ENCODE assay signal across 8 cellular contexts in genomic region chr6:2860706-2861059, GRCh38. TPM values are rescaled to one million over a fixed set of nuclear protein-coding genes. Genes with fewer than 3 reads are reported as not detected.
A peak's percentile ranks its signal among the peaks of the same experiment; 100 is the strongest.
DNase-seq lines count a peak whose midpoint lies in the region; ATAC-seq and TF ChIP-seq lines count a peak whose summit lies in the region.
"Not testable (repeated sequence)": the region's sequence is repeated elsewhere in the genome, so short reads cannot be mapped to it uniquely, and the experiment has no call there.

No MANE protein-coding gene starts in this region.

- H4K20me1 ChIP-seq in KMS-11 (ENCODE audit: insufficient read depth) = not testable (repeated sequence)

- 0 out of 2 replicates have a peak overlapping the region, but pooled peaks have one; percentile 29 for H3K4me2 ChIP-seq in KMS-11

- H3K27me3 Mint-ChIP-seq in CD14-positive monocyte (ENCODE audit: low read depth in 3 of 3); T-helper 17 cell; activated CD8-positive, alpha-beta T cell treated with anti-CD3 and anti-CD28 coated beads, Interleukin-2, amount 10 ng/mL, durations not matched to agents 7 days and 5 days (ENCODE audit: low read depth); activated naive CD4-positive, alpha-beta T cell treated with anti-CD3 and anti-CD28 coated beads, Interleukin-2, amount 10 ng/mL, durations not matched to agents 7 days and 5 days; central memory CD8-positive, alpha-beta T cell; natural killer cell (ENCODE audit: low read depth in 2 of 2); stimulated activated naive CD8-positive, alpha-beta T cell treated with anti-CD3 and anti-CD28 coated beads, Interleukin-15, Interleukin-2, amounts not matched to agents 100 ng/mL and 50 ng/mL, for 24 hours: not testable (repeated sequence)

- not testable (repeated sequence) for H3K27me3 ChIP-seq in KMS-11 (ENCODE audit: insufficient read depth, low read depth)

- not testable (repeated sequence) for DNase-seq in CD14-positive monocyte (ENCODE audit: low spot score); T-helper 17 cell; activated CD8-positive, alpha-beta T cell treated with anti-CD3 and anti-CD28 coated beads, Interleukin-2, amount 10 ng/mL, durations not matched to agents 7 days and 5 days; activated naive CD4-positive, alpha-beta T cell treated with anti-CD3 and anti-CD28 coated beads, Interleukin-2, amount 10 ng/mL, durations not matched to agents 7 days and 5 days; central memory CD8-positive, alpha-beta T cell (ENCODE audit: low spot score in 2 of 2); natural killer cell

- peak overlapping the region; percentile 55 for H3K27ac ChIP-seq in KMS-11

- H3K9ac ChIP-seq in KMS-11 = not testable (repeated sequence)

- H3K36me3 ChIP-seq in KMS-11 (ENCODE audit: insufficient read depth) = not testable (repeated sequence)

- H3K36me3 Mint-ChIP-seq in CD14-positive monocyte; T-helper 17 cell (ENCODE audit: low read depth); natural killer cell; stimulated activated naive CD8-positive, alpha-beta T cell treated with anti-CD3 and anti-CD28 coated beads, Interleukin-15, Interleukin-2, amounts not matched to agents 100 ng/mL and 50 ng/mL, for 24 hours (ENCODE audit: low read depth): not testable (repeated sequence)
- H3K36me3 Mint-ChIP-seq in activated CD8-positive, alpha-beta T cell treated with anti-CD3 and anti-CD28 coated beads, Interleukin-2, amount 10 ng/mL, durations not matched to agents 7 days and 5 days (ENCODE audit: low read depth) = peaks cover 25% of the 10 kb centered on the region
- H3K36me3 Mint-ChIP-seq in activated naive CD4-positive, alpha-beta T cell treated with anti-CD3 and anti-CD28 coated beads, Interleukin-2, amount 10 ng/mL, durations not matched to agents 7 days and 5 days = peaks cover 39% of the 10 kb centered on the region
- peaks cover 20% of the 10 kb centered on the region for H3K36me3 Mint-ChIP-seq in central memory CD8-positive, alpha-beta T cell (ENCODE audit: insufficient read depth)

- not testable (repeated sequence) for H3K79me2 ChIP-seq in KMS-11 (ENCODE audit: insufficient read depth, low read depth)

- H3K4me3 Mint-ChIP-seq in CD14-positive monocyte; activated naive CD4-positive, alpha-beta T cell treated with anti-CD3 and anti-CD28 coated beads, Interleukin-2, amount 10 ng/mL, durations not matched to agents 7 days and 5 days; natural killer cell; stimulated activated naive CD8-positive, alpha-beta T cell treated with anti-CD3 and anti-CD28 coated beads, Interleukin-15, Interleukin-2, amounts not matched to agents 100 ng/mL and 50 ng/mL, for 24 hours: not testable (repeated sequence)
- peak overlapping the region; percentile 61 for H3K4me3 Mint-ChIP-seq in T-helper 17 cell
- H3K4me3 Mint-ChIP-seq in activated CD8-positive, alpha-beta T cell treated with anti-CD3 and anti-CD28 coated beads, Interleukin-2, amount 10 ng/mL, durations not matched to agents 7 days and 5 days = peak overlapping the region; percentile 44
- H3K4me3 Mint-ChIP-seq in central memory CD8-positive, alpha-beta T cell = peak overlapping the region; percentile 72

- TF ChIP-seq CTCF in CD14-positive monocyte (IDR thresholded peaks at IDR 0.05); KMS-11 (conservative IDR thresholded peaks at IDR 0.05; ENCODE audit: low read depth, low read length); natural killer cell (IDR thresholded peaks at IDR 0.05): not testable (repeated sequence)

- intact Hi-C loops in CD14-positive monocyte (cut with micrococcal nuclease); natural killer cell (cut with micrococcal nuclease): not testable (repeated sequence)

- H3K9me3 Mint-ChIP-seq in CD14-positive monocyte; activated CD8-positive, alpha-beta T cell treated with anti-CD3 and anti-CD28 coated beads, Interleukin-2, amount 10 ng/mL, durations not matched to agents 7 days and 5 days (ENCODE audit: insufficient read depth); central memory CD8-positive, alpha-beta T cell; natural killer cell; stimulated activated naive CD8-positive, alpha-beta T cell treated with anti-CD3 and anti-CD28 coated beads, Interleukin-15, Interleukin-2, amounts not matched to agents 100 ng/mL and 50 ng/mL, for 24 hours: not testable (repeated sequence)
- peaks cover 10% of the 10 kb centered on the region for H3K9me3 Mint-ChIP-seq in activated naive CD4-positive, alpha-beta T cell treated with anti-CD3 and anti-CD28 coated beads, Interleukin-2, amount 10 ng/mL, durations not matched to agents 7 days and 5 days

- H2AFZ ChIP-seq in KMS-11 (ENCODE audit: low read depth) = not testable (repeated sequence)

- H3K4me3 ChIP-seq in KMS-11 (IDR thresholded peaks at IDR 0.05; ENCODE audit: insufficient read depth, low read depth, low read length) = not testable (repeated sequence)

- POLR2A ChIA-PET in activated CD8-positive, alpha-beta T cell treated with anti-CD3 and anti-CD28 coated beads, Interleukin-2, amount 10 ng/mL, durations not matched to agents 7 days and 5 days (lab: Charles Lee) = interaction anchor here (0.7 to 2.1 kb wide), 10 partner anchors 10 to 129 kb away, joined by 3 to 24 read pairs (median 4); no protein-coding TSS in a partner anchor

- ATAC-seq in T-helper 17 cell; activated CD8-positive, alpha-beta T cell treated with anti-CD3 and anti-CD28 coated beads, Interleukin-2, amount 10 ng/mL, durations not matched to agents 7 days and 5 days; central memory CD8-positive, alpha-beta T cell (replicated peaks; ENCODE audit: extremely low read depth, poor library complexity, severe bottlenecking); natural killer cell: not testable (repeated sequence)

- H3K4me1 Mint-ChIP-seq in CD14-positive monocyte (peaks cover 72% of the 10 kb centered on the region), T-helper 17 cell (peaks cover 65% of the 10 kb centered on the region), natural killer cell (peaks cover 44 to 52% of the 10 kb centered on the region in 2 donors)
- H3K4me1 Mint-ChIP-seq in activated CD8-positive, alpha-beta T cell treated with anti-CD3 and anti-CD28 coated beads, Interleukin-2, amount 10 ng/mL, durations not matched to agents 7 days and 5 days (ENCODE audit: low read depth) = peaks cover 87% of the 10 kb centered on the region
- peaks cover 90% of the 10 kb centered on the region for H3K4me1 Mint-ChIP-seq in activated naive CD4-positive, alpha-beta T cell treated with anti-CD3 and anti-CD28 coated beads, Interleukin-2, amount 10 ng/mL, durations not matched to agents 7 days and 5 days
- peaks cover 66% of the 10 kb centered on the region for H3K4me1 Mint-ChIP-seq in central memory CD8-positive, alpha-beta T cell
- H3K4me1 Mint-ChIP-seq in stimulated activated naive CD8-positive, alpha-beta T cell treated with anti-CD3 and anti-CD28 coated beads, Interleukin-15, Interleukin-2, amounts not matched to agents 100 ng/mL and 50 ng/mL, for 24 hours (ENCODE audit: low read depth) = peaks cover 90% of the 10 kb centered on the region

- H3K9me3 ChIP-seq in T-helper 17 cell (ENCODE audit: control insufficient read depth, low read length, poor library complexity, severe bottlenecking) = not testable (repeated sequence)

- CTCF ChIA-PET in activated CD8-positive, alpha-beta T cell treated with anti-CD3 and anti-CD28 coated beads, Interleukin-2, amount 10 ng/mL, durations not matched to agents 7 days and 5 days (lab: Charles Lee) = interaction anchor here (0.9 to 1.6 kb wide), 5 partner anchors 10 to 93 kb away, joined by 3 to 6 read pairs (median 3); no protein-coding TSS in a partner anchor
- CTCF ChIA-PET in activated naive CD4-positive, alpha-beta T cell treated with anti-CD3 and anti-CD28 coated beads, Interleukin-2, amount 10 ng/mL, durations not matched to agents 7 days and 5 days (lab: Charles Lee) = interaction anchor here (0.6 to 2.7 kb wide), 3 partner anchors 14 to 28 kb away, joined by 3 to 11 read pairs (median 3); no protein-coding TSS in a partner anchor

- H3K27ac Mint-ChIP-seq in CD14-positive monocyte (peak overlapping the region in 5 of 7 donors; percentile 63 to 94 (median 83)), T-helper 17 cell (peak overlapping the region; percentile 98), natural killer cell (peak overlapping the region; percentile 84 to 97)
- H3K27ac Mint-ChIP-seq in activated CD8-positive, alpha-beta T cell treated with anti-CD3 and anti-CD28 coated beads, Interleukin-2, amount 10 ng/mL, durations not matched to agents 7 days and 5 days = peak overlapping the region; percentile 89
- H3K27ac Mint-ChIP-seq in activated naive CD4-positive, alpha-beta T cell treated with anti-CD3 and anti-CD28 coated beads, Interleukin-2, amount 10 ng/mL, durations not matched to agents 7 days and 5 days = peak overlapping the region; percentile 91
- peak overlapping the region; percentile 97 for H3K27ac Mint-ChIP-seq in central memory CD8-positive, alpha-beta T cell (ENCODE audit: low read depth)
- peak overlapping the region; percentile 95 for H3K27ac Mint-ChIP-seq in stimulated activated naive CD8-positive, alpha-beta T cell treated with anti-CD3 and anti-CD28 coated beads, Interleukin-15, Interleukin-2, amounts not matched to agents 100 ng/mL and 50 ng/mL, for 24 hours

- H3K4me1 ChIP-seq in KMS-11 (ENCODE audit: low read depth, poor library complexity, severe bottlenecking) = peaks cover 55% of the 10 kb centered on the region

RNA-seq across cellular contexts. Expression of gene SERPINB1, which starts 19.0 kb away (rescaled TPM):
- polyA plus RNA-seq in CD14-positive monocyte = 100 to 1,000 TPM; 306 to 307 TPM
- 10 to 100 TPM; 39.2 to 44.4 TPM for total RNA-seq in T-helper 17 cell
- total RNA-seq in activated CD8-positive, alpha-beta T cell treated with anti-CD3 and anti-CD28 coated beads, Interleukin-2, amount 10 ng/mL, durations not matched to agents 7 days and 5 days = 10 to 100 TPM; 55.1 to 57.1 TPM
- 10 to 100 TPM; 74.8 to 80.2 (median 78.1) TPM for total RNA-seq in natural killer cell

RNA-seq across cellular contexts. Expression of gene SERPINB9, which starts 42.4 kb away (rescaled TPM):
- 10 to 100 TPM; 34.3 to 77.7 TPM for polyA plus RNA-seq in CD14-positive monocyte
- total RNA-seq in T-helper 17 cell (10 to 100 TPM; 32.9 to 37.7 TPM), natural killer cell (10 to 100 TPM; 34.9 to 54.3 (median 47.3) TPM)
- total RNA-seq in activated CD8-positive, alpha-beta T cell treated with anti-CD3 and anti-CD28 coated beads, Interleukin-2, amount 10 ng/mL, durations not matched to agents 7 days and 5 days = 10 to 100 TPM; 36.9 to 38.1 TPM
